Comparison of ENCODE assay signal across 11 cellular contexts in genomic region chr2:180656455-180656847, GRCh38.
DNase-seq lines count a peak whose midpoint lies in the region; ATAC-seq and TF ChIP-seq lines count a peak whose summit lies in the region.
"Had no signal": no experiment of that assay in that cellular context is flagged by ENCODE, and none has a peak within 500 bp of the region (broad histone marks: within the 10 kb centered on the region; RNA-seq: fewer than 3 reads in every experiment).

No MANE protein-coding gene starts in this region.

- H3K4me1 ChIP-seq in HCT116 (ENCODE audit: control insufficient read depth in 1 of 2, insufficient read depth in 2 of 2, low read length in 2 of 2) = peaks cover 14 to 35% of the 10 kb centered on the region in 2 experiments

- no peaks in the 10 kb centered on the region for H3K27me3 ChIP-seq in HCT116 (ENCODE audit: insufficient read depth, low read length)
- H3K27me3 ChIP-seq: neutrophil had no signal

- DNase-seq in HCT116 (ENCODE audit: low read depth, low spot score) (peak; percentile 80), RPMI7951 (ENCODE audit: low read depth) (peak; percentile 64), fibroblast of peridontal ligament (ENCODE audit: extremely low read depth) (peak; percentile 35), renal cortical epithelial cell (ENCODE audit: low read depth) (peak; percentile 91), GDM1 (lab: John Stamatoyannopoulos, UW) (no peak), nephron progenitor cell (no peak)
- DNase-seq: activated T-cell treated with anti-CD3 and anti-CD28 coated beads, Interleukin-2, amount 50 U/mL, for 1 hour; NCI-H2081 had no signal

- H3K4me3 Mint-ChIP-seq in nephron progenitor cell = no peak overlapping the region
- H3K4me3 Mint-ChIP-seq: IgD-negative memory B cell had no signal

- no peaks in the 10 kb centered on the region for H3K9me2 ChIP-seq in HCT116 (ENCODE audit: insufficient read depth)

- H3K9ac ChIP-seq in HCT116 (ENCODE audit: low read length) = no peak overlapping the region

- H3K36me3 ChIP-seq in HCT116 (ENCODE audit: control insufficient read depth in 1 of 2, insufficient read depth in 2 of 2, low read length in 2 of 2) = no peaks in the 10 kb centered on the region
- H3K36me3 ChIP-seq: neutrophil had no signal

- intact Hi-C loops in HCT116 (cut with micrococcal nuclease) = no loop called here

- peak overlapping the region in 1 of 2 experiments; percentile 13; a peak in 1 of 4 replicates for H3K4me3 ChIP-seq in HCT116 (replicated peaks in 1 of 2; ENCODE audit: low read depth in 1 of 2, low read length in 2 of 2)

- H3K27ac ChIP-seq in HCT116 (ENCODE audit: low read depth, low read length) = no peak overlapping the region
- H3K27ac ChIP-seq: neutrophil had no signal

- TF ChIP-seq POLR2A in HCT116 (IDR thresholded peaks at IDR 0.05; ENCODE audit: borderline replicate concordance, extremely low read depth, insufficient read depth, insufficient read length) = no peak

- no peaks in the 10 kb centered on the region for H3K36me3 Mint-ChIP-seq in nephron progenitor cell (ENCODE audit: low read depth)
- H3K36me3 Mint-ChIP-seq: IgD-negative memory B cell had no signal

- peaks cover 3% of the 10 kb centered on the region for H3K27me3 Mint-ChIP-seq in nephron progenitor cell (ENCODE audit: low read depth, poor library complexity)

- POLR2A ChIA-PET in HCT116 (lab: Charles Lee) = no interaction called here

- H3K27ac Mint-ChIP-seq in nephron progenitor cell = no peak overlapping the region
- H3K27ac Mint-ChIP-seq: IgD-negative memory B cell had no signal

- ATAC-seq in HCT116 (peak; percentile 87), GM21717 (IDR thresholded peaks at IDR 0.05; ENCODE audit: unreplicated experiment) (no peak)

- peak overlapping the region; percentile 70 for H3K4me2 ChIP-seq in HCT116 (ENCODE audit: low read length)

- H3K79me2 ChIP-seq in HCT116 (ENCODE audit: insufficient read depth, low read length) = no peaks in the 10 kb centered on the region

- RAD21 ChIA-PET in HCT116 (lab: Charles Lee; ENCODE audit: low non-redundant PET in 1 of 2, low total read pairs in 2 of 2, uncharacterized antibody in 2 of 2, unreplicated experiment in 2 of 2) = interaction anchor here in 1 of 2 experiments (1.5 kb wide), 1 partner anchor 83 kb away, joined by 3 read pairs; no protein-coding TSS in a partner anchor

- no peaks in the 10 kb centered on the region for H3K9me3 ChIP-seq in HCT116 (ENCODE audit: control insufficient read depth in 1 of 2, insufficient read depth in 1 of 2, low read depth in 1 of 2, low read length in 2 of 2)
- H3K9me3 ChIP-seq: neutrophil had no signal

- H3K4me1 Mint-ChIP-seq in nephron progenitor cell = peaks cover 11% of the 10 kb centered on the region
- H3K4me1 Mint-ChIP-seq: IgD-negative memory B cell had no signal

- no peak for TF ChIP-seq RAD21 in HCT116 (IDR thresholded peaks at IDR 0.05; ENCODE audit: low read depth)

- peak overlapping the region; percentile 21 for H2AFZ ChIP-seq in HCT116 (ENCODE audit: low read depth, low read length, poor library complexity, severe bottlenecking)

- no TSS peak for BruUV-seq in HCT116 (replicated peaks; lab: Mats Ljungman, UMichigan)

- H3K9me3 Mint-ChIP-seq in nephron progenitor cell = no peaks in the 10 kb centered on the region
- H3K9me3 Mint-ChIP-seq: IgD-negative memory B cell had no signal

- CTCF ChIA-PET in HCT116 (lab: Charles Lee) = no interaction called here

- H4K20me1 ChIP-seq in HCT116 (ENCODE audit: insufficient read depth) = no peaks in the 10 kb centered on the region

- no peak for TF ChIP-seq CTCF in HCT116 (IDR thresholded peaks at IDR 0.05 in 2 of 3, conservative IDR thresholded peaks at IDR 0.05 in 1 of 3; ENCODE audit: borderline replicate concordance in 1 of 3, insufficient read depth in 1 of 3, low read depth in 2 of 3, low read length in 2 of 3)
- TF ChIP-seq CTCF in nephron progenitor cell (IDR thresholded peaks at IDR 0.05) = no peak

TF ChIP-seq in HCT116, 20 proteins besides CTCF, POLR2A, EP300 and RAD21:
- TF ChIP-seq EZH2 (IDR thresholded peaks at IDR 0.05) = no peak
- 0 out of 2 replicates have a peak, but pooled peaks have one; percentile 28 for TF ChIP-seq POLR2AphosphoS5 (IDR thresholded peaks at IDR 0.05; ENCODE audit: low read depth, low read length)
- TF ChIP-seq JUND (IDR thresholded peaks at IDR 0.05) = peak; percentile 95
- peak; percentile 93 for TF ChIP-seq FOSL1 (IDR thresholded peaks at IDR 0.05; ENCODE audit: low read depth)
- peak; percentile 95; the same call in 1 of the 2 replicates for TF ChIP-seq SIN3A (IDR thresholded peaks at IDR 0.05; ENCODE audit: low read depth)
- TF ChIP-seq ATF3 (IDR thresholded peaks at IDR 0.05) = no peak
- TF ChIP-seq YY1 (IDR thresholded peaks at IDR 0.05; ENCODE audit: extremely low read depth, insufficient replicate concordance, low read depth, low read length) = no peak
- TF ChIP-seq CEBPB (IDR thresholded peaks at IDR 0.05; ENCODE audit: low read depth) = peak; percentile 51; the same call in 1 of the 2 replicates
- TF ChIP-seq CBX3 (IDR thresholded peaks at IDR 0.05; ENCODE audit: low read depth) = peak; percentile 90
- peak; percentile 71 for TF ChIP-seq MAX (IDR thresholded peaks at IDR 0.05)
- TF ChIP-seq SRF (IDR thresholded peaks at IDR 0.05; ENCODE audit: low read depth) = peak; percentile 53; the same call in 1 of the 2 replicates
- TF ChIP-seq SP1 (IDR thresholded peaks at IDR 0.05; ENCODE audit: low read depth) = peak; percentile 78

Comparison
In these comparisons a context has a peak if more than half of its experiments do, and no peak if none do; other contexts are left out.
1. DNase-seq: peak in HCT116 (single experiment), RPMI7951 (single experiment), fibroblast of peridontal ligament (single experiment) and renal cortical epithelial cell (single experiment); none in GDM1 (single experiment) and nephron progenitor cell (single experiment).